In genomic region chr22:37560682-37561208, GRCh38 we compare ENCODE assay signal across 9 cellular contexts. TPM values are rescaled to one million over a fixed set of nuclear protein-coding genes. Genes with fewer than 3 reads are reported as not detected.
DNase-seq lines count a peak whose midpoint lies in the region; ATAC-seq and TF ChIP-seq lines count a peak whose summit lies in the region.
"Had no signal": no experiment of that assay in that cellular context is flagged by ENCODE, and none has a peak within 500 bp of the region (broad histone marks: within the 10 kb centered on the region; RNA-seq: fewer than 3 reads in every experiment).

No MANE protein-coding gene starts in this region.

- intact Hi-C loops in activated T-helper 2 cell treated with anti-CD3 and anti-CD28 coated beads, Interferon-gamma antibody, Interleukin-2, Interleukin-4, amounts not matched to agents 10 μg/mL and 5 μg/mL and 100 μg/mL, durations not matched to agents 14 hours and 24 hours and 36 hours (cut with micrococcal nuclease): loop anchor here (1.0 kb wide), 1 partner anchor 15 kb away; no protein-coding TSS in a partner anchor
- intact Hi-C loops in sigmoid colon (cut with DNase I): loop anchor here (1.0 kb wide), 1 partner anchor 15 kb away; no protein-coding TSS in a partner anchor

- H3K27ac Mint-ChIP-seq in activated T-helper 2 cell treated with anti-CD3 and anti-CD28 coated beads, Interferon-gamma antibody, Interleukin-2, Interleukin-4, amounts not matched to agents 10 μg/mL and 5 μg/mL and 100 μg/mL, durations not matched to agents 14 hours and 24 hours and 36 hours: no peak overlapping the region

- H3K4me3 Mint-ChIP-seq in activated T-helper 2 cell treated with anti-CD3 and anti-CD28 coated beads, Interferon-gamma antibody, Interleukin-2, Interleukin-4, amounts not matched to agents 10 μg/mL and 5 μg/mL and 100 μg/mL, durations not matched to agents 14 hours and 24 hours and 36 hours (ENCODE audit: low read depth): peak overlapping the region; percentile 47

- in situ Hi-C loops in GM13976 (cut with MboI; ENCODE audit: low sequenced_read_pairs, unreplicated experiment): no loop called here

- H3K4me1 ChIP-seq in sigmoid colon: peaks cover 0 to 57% (median 53%) of the 10 kb centered on the region in 4 donors

- peak overlapping the region; percentile 68 to 92 (median 74) for H3K4me3 ChIP-seq in sigmoid colon

- no peak for ATAC-seq in HG03460 (IDR thresholded peaks at IDR 0.05; ENCODE audit: unreplicated experiment)

- H3K27me3 Mint-ChIP-seq in activated T-helper 2 cell treated with anti-CD3 and anti-CD28 coated beads, Interferon-gamma antibody, Interleukin-2, Interleukin-4, amounts not matched to agents 10 μg/mL and 5 μg/mL and 100 μg/mL, durations not matched to agents 14 hours and 24 hours and 36 hours (ENCODE audit: low read depth): peaks cover 63% of the 10 kb centered on the region

- no peaks in the 10 kb centered on the region for H3K36me3 ChIP-seq in sigmoid colon

- no peaks in the 10 kb centered on the region for H3K36me3 Mint-ChIP-seq in activated T-helper 2 cell treated with anti-CD3 and anti-CD28 coated beads, Interferon-gamma antibody, Interleukin-2, Interleukin-4, amounts not matched to agents 10 μg/mL and 5 μg/mL and 100 μg/mL, durations not matched to agents 14 hours and 24 hours and 36 hours (ENCODE audit: low read depth)

- no peak for TF ChIP-seq CTCF in GM13976 (IDR thresholded peaks at IDR 0.05; ENCODE audit: borderline replicate concordance, control extremely low read depth, extremely low read depth, insufficient read depth, missing control alignments)
- no peak for TF ChIP-seq CTCF in sigmoid colon (IDR thresholded peaks at IDR 0.05)

- peak; percentile 35 for DNase-seq in GM13976 (ENCODE audit: low spot score)
- no peak for DNase-seq in activated T-helper 2 cell treated with anti-CD3 and anti-CD28 coated beads, Interferon-gamma antibody, Interleukin-2, Interleukin-4, amounts not matched to agents 10 μg/mL and 5 μg/mL and 100 μg/mL, durations not matched to agents 14 hours and 24 hours and 36 hours (ENCODE audit: low spot score)
- DNase-seq in hepatic stellate cell (ENCODE audit: low spot score): peak; percentile 79
- peak; percentile 81 for DNase-seq in sigmoid colon
- no peak for DNase-seq in Ammon's horn (ENCODE audit: low spot score)
- DNase-seq in SW480 (ENCODE audit: low spot score): no peak
- no peak for DNase-seq in SW 1271 (lab: John Stamatoyannopoulos, UW)

- H3K4me1 Mint-ChIP-seq in activated T-helper 2 cell treated with anti-CD3 and anti-CD28 coated beads, Interferon-gamma antibody, Interleukin-2, Interleukin-4, amounts not matched to agents 10 μg/mL and 5 μg/mL and 100 μg/mL, durations not matched to agents 14 hours and 24 hours and 36 hours (ENCODE audit: low read depth): peaks cover 8% of the 10 kb centered on the region

- TF ChIP-seq EP300 in sigmoid colon (IDR thresholded peaks at IDR 0.05): no peak

- TF ChIP-seq POLR2A in sigmoid colon (IDR thresholded peaks at IDR 0.05): no peak

- H3K27ac ChIP-seq in sigmoid colon: peak overlapping the region; percentile 94 to 99 (median 96)
- H3K27ac ChIP-seq: KMS-11 had no signal

- H3K9me3 Mint-ChIP-seq in activated T-helper 2 cell treated with anti-CD3 and anti-CD28 coated beads, Interferon-gamma antibody, Interleukin-2, Interleukin-4, amounts not matched to agents 10 μg/mL and 5 μg/mL and 100 μg/mL, durations not matched to agents 14 hours and 24 hours and 36 hours: no peaks in the 10 kb centered on the region

- 1 to 2% methylated on average over 62 of the region's 62 CpGs for WGBS in sigmoid colon, 2 donors

- H3K27me3 ChIP-seq in sigmoid colon: peaks cover 0 to 6% (median 0%) of the 10 kb centered on the region in 3 donors

- H3K9me3 ChIP-seq in sigmoid colon: no peaks in the 10 kb centered on the region

RNA-seq across cellular contexts. Expression of gene CDC42EP1, which starts 0.5 kb away (rescaled TPM):
- total RNA-seq in activated T-helper 2 cell treated with anti-CD3 and anti-CD28 coated beads, Interferon-gamma antibody, Interleukin-2, Interleukin-4, amounts not matched to agents 10 μg/mL and 5 μg/mL and 100 μg/mL, durations not matched to agents 14 hours and 24 hours and 36 hours: 0.74 and 1.1 TPM in 2 replicates
- total RNA-seq in sigmoid colon: 10 to 100 TPM; 14.6 to 28.0 (median 20.7) TPM
- 10 to 100 TPM; 22.2 to 64.1 (median 24.6) TPM for polyA plus RNA-seq in sigmoid colon

RNA-seq across cellular contexts. Expression of gene LGALS2, which starts 19.1 kb away (rescaled TPM):
- total RNA-seq in activated T-helper 2 cell treated with anti-CD3 and anti-CD28 coated beads, Interferon-gamma antibody, Interleukin-2, Interleukin-4, amounts not matched to agents 10 μg/mL and 5 μg/mL and 100 μg/mL, durations not matched to agents 14 hours and 24 hours and 36 hours: not detected in 2 replicates
- total RNA-seq in sigmoid colon: not detected
- 100 to 1,000 TPM in 2 of 3 donors, 10 to 100 TPM in 1; 61.9 to 155 (median 147) TPM for polyA plus RNA-seq in sigmoid colon

RNA-seq across cellular contexts. Expression of gene CARD10, which starts 41.5 kb away (rescaled TPM):
- 0.09 TPM in 1 of 2 replicates, not detected in the other for total RNA-seq in activated T-helper 2 cell treated with anti-CD3 and anti-CD28 coated beads, Interferon-gamma antibody, Interleukin-2, Interleukin-4, amounts not matched to agents 10 μg/mL and 5 μg/mL and 100 μg/mL, durations not matched to agents 14 hours and 24 hours and 36 hours
- 1 to 10 TPM; 2.8 to 8.6 (median 3.5) TPM for total RNA-seq in sigmoid colon
- 10 to 100 TPM; 31.8 to 41.0 (median 37.7) TPM for polyA plus RNA-seq in sigmoid colon

RNA-seq across cellular contexts. Expression of gene GGA1, which starts 47.9 kb away (rescaled TPM):
- 69.3 and 71.2 TPM in 2 replicates for total RNA-seq in activated T-helper 2 cell treated with anti-CD3 and anti-CD28 coated beads, Interferon-gamma antibody, Interleukin-2, Interleukin-4, amounts not matched to agents 10 μg/mL and 5 μg/mL and 100 μg/mL, durations not matched to agents 14 hours and 24 hours and 36 hours
- total RNA-seq in sigmoid colon: 10 to 100 TPM; 26.4 to 59.8 (median 42.3) TPM
- polyA plus RNA-seq in sigmoid colon: 10 to 100 TPM; 25.2 to 77.4 (median 34.4) TPM

Comparison
In these comparisons a context has a peak if more than half of its experiments do, and no peak if none do; other contexts are left out.
1. DNase-seq: peak in GM13976 (single experiment), hepatic stellate cell (single experiment) and sigmoid colon (single experiment); none in activated T-helper 2 cell treated with anti-CD3 and anti-CD28 coated beads, Interferon-gamma antibody, Interleukin-2, Interleukin-4, amounts not matched to agents 10 μg/mL and 5 μg/mL and 100 μg/mL, durations not matched to agents 14 hours and 24 hours and 36 hours (single experiment), Ammon's horn (single experiment), SW480 (single experiment) and SW 1271 (0 of 2).